23 cellular contexts compared by ENCODE assay signal in the genomic region with DNA sequence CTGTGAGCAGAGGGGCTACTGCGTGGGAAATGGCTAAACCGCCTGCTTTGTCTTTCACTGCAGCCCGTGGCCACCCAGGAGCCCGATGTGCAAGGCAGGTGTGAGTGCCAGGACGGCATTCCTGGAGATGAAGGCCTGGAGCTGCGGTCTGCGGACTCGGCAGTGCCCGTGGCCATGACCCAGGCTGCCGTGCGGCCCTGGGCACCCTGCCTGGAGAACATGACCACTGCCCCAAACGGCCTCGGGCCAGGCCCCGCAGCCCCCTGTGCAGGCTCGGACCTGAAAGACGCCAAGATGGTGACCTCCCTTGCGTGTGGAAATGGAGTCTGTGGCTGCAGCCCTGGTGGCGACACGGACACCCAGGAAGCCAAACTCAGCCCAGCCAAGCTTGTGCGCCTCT.
"Had no signal": no experiment of that assay in that cellular context is flagged by ENCODE, and none has a peak within 500 bp of the region (broad histone marks: within the 10 kb centered on the region; RNA-seq: fewer than 3 reads in every experiment).

No MANE protein-coding gene starts in this region.

- H3K9me3 ChIP-seq: left lung, lower lobe of right lung, neutrophil, right atrium auricular region, testis, thyroid gland, transverse colon, upper lobe of right lung had no signal

- H3K36me3 ChIP-seq: neutrophil, thyroid gland, transverse colon, upper lobe of right lung had no signal

- H3K4me3 ChIP-seq: left lung, lower lobe of right lung, right atrium auricular region, skin epidermis, testis, thyroid gland, transverse colon, upper lobe of right lung had no signal

- H3K27ac ChIP-seq: left lung, lower lobe of right lung, neutrophil, right atrium auricular region, skin epidermis, testis, thyroid gland, transverse colon, upper lobe of right lung had no signal

- FAIRE-seq: islet of Langerhans, kidney, urothelium cell line had no signal

- H3K27me3 ChIP-seq: left lung, neutrophil, right atrium auricular region, testis, thyroid gland, transverse colon, upper lobe of right lung had no signal

- ATAC-seq: left colon; left lung; lower lobe of right lung; naive thymus-derived CD8-positive, alpha-beta T cell; sciatic nerve; stimulated activated effector memory CD8-positive, alpha-beta T cell treated with anti-CD3 and anti-CD28 coated beads, Interleukin-12 subunit alpha, Interleukin-12 subunit beta, amount 100 ng/mL, for 72 hours; upper lobe of right lung had no signal

- DNase-seq: hypothalamus; immature natural killer cell; kidney; left colon; lower lobe of right lung; mammary epithelial cell; mesenchymal stem cell; naive thymus-derived CD8-positive, alpha-beta T cell; occipital lobe; stimulated activated CD4-positive, alpha-beta T cell treated with anti-CD3 and anti-CD28 coated beads, Interleukin-4, amount 100 ng/mL, for 24 hours; stimulated activated naive CD4-positive, alpha-beta T cell; testis; thyroid gland; transverse colon; upper lobe of right lung had no signal
